In the genomic region with DNA sequence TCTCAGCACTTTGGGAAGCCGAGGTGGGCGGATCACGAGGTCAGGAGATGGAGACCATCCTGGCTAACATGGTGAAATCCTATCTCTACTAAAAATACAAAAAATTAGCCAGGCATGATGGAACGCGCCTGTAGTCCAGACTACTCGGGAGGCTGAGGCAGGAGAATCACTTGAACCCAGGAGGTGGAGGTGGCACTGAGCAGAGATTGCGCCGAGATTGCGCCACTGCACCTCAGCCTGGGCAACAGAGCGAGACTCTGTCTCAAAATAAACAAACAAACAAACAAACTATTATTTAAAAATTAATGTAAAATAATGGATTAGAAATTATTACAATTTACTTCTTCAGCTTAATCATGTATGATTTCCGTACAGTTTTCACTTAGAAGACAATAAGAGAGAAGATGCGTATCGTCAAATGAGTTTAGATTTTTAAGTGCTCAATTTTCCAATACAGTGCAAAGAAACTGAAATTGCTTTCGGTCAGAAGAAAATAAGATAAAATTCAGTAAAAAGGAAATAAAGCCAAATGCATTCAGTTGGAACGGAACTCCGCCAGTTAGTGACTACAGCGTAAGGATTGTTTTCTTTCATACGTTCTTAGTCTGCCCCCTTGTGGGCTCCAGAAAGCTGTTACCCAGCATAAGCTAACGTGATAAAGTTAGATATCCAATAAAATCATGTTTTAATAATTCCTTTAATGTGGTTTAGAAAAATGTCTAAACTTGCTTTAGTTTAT, we compare ENCODE assay signal across 8 cellular contexts. TPM values are rescaled to one million over a fixed set of nuclear protein-coding genes. Genes with fewer than 3 reads are reported as not detected.
DNase-seq lines count a peak whose midpoint lies in the region; ATAC-seq, FAIRE-seq and TF ChIP-seq lines count a peak whose summit lies in the region.

No MANE protein-coding gene starts in this region.

- H3K4me3 ChIP-seq in mammary epithelial cell (replicated peaks in 1 of 3; ENCODE audit: insufficient read depth in 1 of 3, low read depth in 2 of 3, low read length in 3 of 3) (no peak overlapping the region), kidney (ENCODE audit: low read length in 2 of 2) (peak overlapping the region; percentile 57 to 68)

- BruUV-seq in mammary epithelial cell (replicated peaks; lab: Mats Ljungman, UMichigan), result no TSS peak

- dilution Hi-C loops in mammary epithelial cell (cut with HindIII; ENCODE audit: low sequenced_read_pairs), result no loop called here

- in situ Hi-C loops in KBM-7 (cut with MboI; ENCODE audit: low pct_unique_long_range_greater_than_20kb, low sequenced_read_pairs), result no loop called here
- in situ Hi-C loops in mammary epithelial cell (cut with MboI; ENCODE audit: low sequenced_read_pairs in 2 of 2), result loop anchor here in 1 of 2 donors (25.0 kb wide), 2 partner anchors 401 to 526 kb away; a partner anchor contains a TSS

- H4K20me1 ChIP-seq in mammary epithelial cell (ENCODE audit: insufficient read depth, low read length), result no peaks in the 10 kb centered on the region

- no peak overlapping the region for H3K9ac ChIP-seq in mammary epithelial cell (ENCODE audit: insufficient read depth, low read length)
- H3K9ac ChIP-seq in kidney (ENCODE audit: low read length in 2 of 2), result no peak overlapping the region

- CTCF ChIA-PET in mammary epithelial cell (lab: Charles Lee; ENCODE audit: low non-redundant PET), result interaction anchor here (0.6 to 0.7 kb wide), 2 partner anchors 44 to 520 kb away, joined by 4 to 16 read pairs; no protein-coding TSS in a partner anchor

- peaks cover 18% of the 10 kb centered on the region for H3K4me1 ChIP-seq in mammary epithelial cell (ENCODE audit: insufficient read depth, low read length)
- peaks cover 0 to 2% of the 10 kb centered on the region in 2 donors for H3K4me1 ChIP-seq in kidney (ENCODE audit: control insufficient read depth in 1 of 2, insufficient read depth in 1 of 2, low read depth in 1 of 2, low read length in 2 of 2)

- H3K4me2 ChIP-seq in mammary epithelial cell (ENCODE audit: insufficient read depth, low read depth, low read length), result peak overlapping the region; percentile 47

- FAIRE-seq in kidney (lab: Jason Lieb, UNC), result peak; percentile 95

- H3K9me3 ChIP-seq in mammary epithelial cell (replicated peaks; ENCODE audit: insufficient read depth, low read length) (no peaks in the 10 kb centered on the region), kidney (ENCODE audit: control insufficient read depth in 1 of 2, low read length in 2 of 2) (no peaks in the 10 kb centered on the region)

- DNase-seq in EL (peak; percentile 80), KBM-7 (peak; percentile 67), OCI-M2 (lab: John Stamatoyannopoulos, UW; ENCODE audit: unreplicated experiment) (peak; percentile 20), mammary epithelial cell (peak; percentile 55), kidney (peak; percentile 39)
- DNase-seq in stimulated activated CD8-positive, alpha-beta memory T cell treated with anti-CD3 and anti-CD28 coated beads, Interleukin-4, amount 100 ng/mL, for 24 hours (ENCODE audit: low read depth), result peak; percentile 2
- DNase-seq in activated CD4-positive, CD25-positive, alpha-beta regulatory T cell treated with anti-CD3 and anti-CD28 coated beads, Interleukin-2, amount 50 U/mL, for 72 hours, result no peak

- H3K27ac ChIP-seq in mammary epithelial cell (ENCODE audit: insufficient read depth, low read depth, low read length), result no peak overlapping the region
- no peak overlapping the region for H3K27ac ChIP-seq in kidney (ENCODE audit: low read depth in 2 of 2, low read length in 2 of 2)

- ATAC-seq in GM21381 (IDR thresholded peaks at IDR 0.05; ENCODE audit: unreplicated experiment), result peak; percentile 69

- WGBS in mammary epithelial cell (ENCODE audit: low coverage, missing lambda C conversion rate), result 63% methylated on average over 19 of the region's 19 CpGs

- H3K27me3 ChIP-seq in mammary epithelial cell (ENCODE audit: insufficient read depth, low read length), result no peaks in the 10 kb centered on the region

- H2AFZ ChIP-seq in mammary epithelial cell (ENCODE audit: low read depth, low read length), result no peak overlapping the region

- H3K79me2 ChIP-seq in mammary epithelial cell (ENCODE audit: insufficient read depth, low read length), result no peaks in the 10 kb centered on the region

- H3K36me3 ChIP-seq in mammary epithelial cell (ENCODE audit: insufficient read depth, low read length) (no peaks in the 10 kb centered on the region), kidney (ENCODE audit: control insufficient read depth in 1 of 2, insufficient read depth in 2 of 2, low read length in 2 of 2) (no peaks in the 10 kb centered on the region)

- TF ChIP-seq CTCF in mammary epithelial cell (conservative IDR thresholded peaks at IDR 0.05 in 1 of 2, IDR thresholded peaks at IDR 0.05 in 1 of 2; ENCODE audit: extremely low read depth in 1 of 2, insufficient read depth in 1 of 2, low read depth in 1 of 2, low read length in 2 of 2) (peak; percentile 77 to 78), kidney (IDR thresholded peaks at IDR 0.05; ENCODE audit: borderline replicate concordance, extremely low read depth, insufficient read depth) (peak; percentile 85)

- intact Hi-C loops in mammary epithelial cell (cut with micrococcal nuclease) (loop anchor here (1.0 to 5.0 kb wide), 7 partner anchors 22 to 671 kb away; no protein-coding TSS in a partner anchor), kidney (cut with DNase I) (loop anchor here (10.0 kb wide), 1 partner anchor 394 kb away; no protein-coding TSS in a partner anchor)

RNA-seq across cellular contexts. Expression of a gene that starts 24.8 kb away (rescaled TPM):
- total RNA-seq in mammary epithelial cell, result not detected
- not detected for polyA plus RNA-seq in mammary epithelial cell
- not detected for polyA minus RNA-seq in mammary epithelial cell
- not detected for total RNA-seq in kidney
- polyA plus RNA-seq in kidney (ENCODE audit: insufficient read depth, low read depth, low replicate concordance), result not detected

RNA-seq across cellular contexts. Expression of a gene that starts 34.7 kb away (rescaled TPM):
- total RNA-seq in mammary epithelial cell (not detected), kidney (7.3 TPM)
- polyA plus RNA-seq in mammary epithelial cell (not detected), kidney (ENCODE audit: insufficient read depth, low read depth, low replicate concordance) (16.3 TPM)
- polyA minus RNA-seq in mammary epithelial cell, result not detected

Comparison
In these comparisons a context has a peak if more than half of its experiments do, and no peak if none do; other contexts are left out.
1. H3K4me3 ChIP-seq: peak in kidney (2 of 2); none in mammary epithelial cell (0 of 3).